8 cellular contexts compared by ENCODE assay signal in the genomic region with DNA sequence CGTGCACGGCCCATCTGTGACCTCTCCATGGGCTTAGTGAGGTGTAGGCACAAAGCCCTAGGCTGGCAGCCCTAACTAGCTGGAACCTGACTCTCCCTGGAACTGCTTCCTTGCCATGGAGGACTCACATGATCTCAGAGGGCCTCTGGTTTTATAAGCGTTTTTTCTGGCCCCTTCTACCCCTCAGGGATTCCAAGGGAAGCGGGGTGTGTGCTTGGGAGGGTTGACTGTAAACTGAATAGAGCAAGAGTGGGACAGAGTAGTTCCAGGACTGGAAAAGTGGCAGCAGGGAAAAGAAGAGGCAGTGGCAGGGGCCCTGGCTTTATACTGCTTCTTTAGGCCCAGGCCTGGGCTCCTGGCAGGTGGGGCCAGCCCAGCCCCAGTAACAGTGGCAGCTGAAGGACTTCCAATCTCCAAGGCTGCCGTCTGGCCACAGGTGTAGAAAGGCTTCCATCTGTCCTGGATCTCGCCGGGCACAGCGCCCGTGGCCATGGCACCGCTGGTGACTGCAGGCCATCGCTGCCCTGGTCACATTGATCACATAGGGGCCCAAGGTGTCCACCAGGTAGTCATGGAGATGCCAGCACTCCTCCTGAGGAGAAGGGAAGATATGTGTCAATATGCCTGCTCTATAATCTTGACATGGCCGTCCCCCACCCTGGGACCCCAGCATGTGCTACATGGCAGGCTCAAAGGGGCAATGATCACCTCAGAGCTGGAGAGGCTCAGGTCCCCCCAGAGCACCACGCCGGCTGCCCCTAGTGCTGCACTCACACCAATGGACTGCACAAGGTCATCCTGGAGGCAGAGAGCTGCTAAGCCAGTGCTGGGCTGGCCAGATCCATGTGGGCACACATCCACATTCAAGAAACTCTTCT. TPM values are rescaled to one million over a fixed set of nuclear protein-coding genes. Genes with fewer than 3 reads are reported as not detected.
DNase-seq lines count a peak whose midpoint lies in the region; ATAC-seq, FAIRE-seq and TF ChIP-seq lines count a peak whose summit lies in the region.

No MANE protein-coding gene starts in this region.

- peak overlapping the region; percentile 95 for H3K9ac ChIP-seq in astrocyte (ENCODE audit: low read length)
- H3K9ac ChIP-seq in HepG2 (ENCODE audit: insufficient read depth, low read depth, low read length), result peak overlapping the region; percentile 82

- in situ Hi-C loops in HepG2 (cut with HindIII; ENCODE audit: extremely low pct_ligation_motif_present, low pct_unique_long_range_greater_than_20kb), result no loop called here

- H2AFZ ChIP-seq in astrocyte (ENCODE audit: low read depth, low read length) (peak overlapping the region; percentile 58), HepG2 (ENCODE audit: low read length) (no peak overlapping the region)

- no peak for TF ChIP-seq RAD21 in HepG2 (CRISPR knock-in tag; IDR thresholded peaks at IDR 0.05)

- peak overlapping the region; percentile 94 for H3K4me3 Mint-ChIP-seq in activated CD4-positive, alpha-beta T cell treated with anti-CD3 and anti-CD28 coated beads, Interleukin-2, amount 10 ng/mL, durations not matched to agents 24 days and 14 days
- peak overlapping the region; percentile 80 for H3K4me3 Mint-ChIP-seq in astrocyte (ENCODE audit: unreplicated experiment)

- TF ChIP-seq POLR2A in HepG2 (IDR thresholded peaks at IDR 0.05; ENCODE audit: insufficient read depth in 1 of 2, low read depth in 2 of 2, low read length in 2 of 2), result no peak

- TSS peak; percentile 97 for BruUV-seq in HepG2 (replicated peaks; lab: Mats Ljungman, UMichigan)

- no peaks in the 10 kb centered on the region for H3K27me3 Mint-ChIP-seq in activated CD4-positive, alpha-beta T cell treated with anti-CD3 and anti-CD28 coated beads, Interleukin-2, amount 10 ng/mL, durations not matched to agents 24 days and 14 days
- H3K27me3 Mint-ChIP-seq in astrocyte (ENCODE audit: low read depth, unreplicated experiment), result no peaks in the 10 kb centered on the region

- H3K79me2 ChIP-seq in astrocyte (ENCODE audit: insufficient read depth, low read length) (peaks cover 39% of the 10 kb centered on the region), HepG2 (ENCODE audit: insufficient read depth, low read length) (peaks cover 15% of the 10 kb centered on the region)

- H3K4me2 ChIP-seq in astrocyte (ENCODE audit: low read length) (peak overlapping the region; percentile 99), HepG2 (ENCODE audit: low read depth, low read length) (peak overlapping the region; percentile 98)

- DNase-seq in activated CD4-positive, alpha-beta T cell treated with anti-CD3 and anti-CD28 coated beads, Interleukin-2, amount 10 ng/mL, durations not matched to agents 24 days and 14 days, result no peak
- no peak for DNase-seq in activated CD4-positive, alpha-beta T cell treated with anti-CD3 and anti-CD28 coated beads for 1 hour
- DNase-seq in astrocyte (ENCODE audit: low read depth) (no peak), HepG2 (ENCODE audit: low spot score) (no peak), thoracic aorta (ENCODE audit: low spot score) (no peak), retina (no peak), dermis blood vessel endothelial cell (no peak)

- TF ChIP-seq CTCF in astrocyte (IDR thresholded peaks at IDR 0.05; ENCODE audit: insufficient read depth, low read depth, low read length) (no peak), HepG2 (CRISPR knock-in tag; IDR thresholded peaks at IDR 0.05) (no peak), thoracic aorta (IDR thresholded peaks at IDR 0.05) (no peak)

- H3K27ac ChIP-seq in astrocyte (ENCODE audit: low read depth, low read length) (no peak overlapping the region), HepG2 (ENCODE audit: extremely low read length, insufficient read depth, low read length) (peak overlapping the region; percentile 72), thoracic aorta (peak overlapping the region; percentile 88 to 91)

- FAIRE-seq in astrocyte (lab: Jason Lieb, UNC) (no peak), HepG2 (lab: Jason Lieb, UNC) (no peak)

- WGBS in HepG2 (ENCODE audit: low lambda C conversion rate), result 49% methylated on average over 4 of the region's 14 CpGs

- peak overlapping the region; percentile 96 for H3K27ac Mint-ChIP-seq in activated CD4-positive, alpha-beta T cell treated with anti-CD3 and anti-CD28 coated beads, Interleukin-2, amount 10 ng/mL, durations not matched to agents 24 days and 14 days
- peak overlapping the region; percentile 89 for H3K27ac Mint-ChIP-seq in astrocyte (ENCODE audit: unreplicated experiment)

- H4K20me1 ChIP-seq in astrocyte (ENCODE audit: insufficient read depth, low read length), result peaks cover 7% of the 10 kb centered on the region
- H4K20me1 ChIP-seq in HepG2 (ENCODE audit: insufficient read depth, low read length), result no peaks in the 10 kb centered on the region

- peaks cover 29% of the 10 kb centered on the region for H3K36me3 Mint-ChIP-seq in activated CD4-positive, alpha-beta T cell treated with anti-CD3 and anti-CD28 coated beads, Interleukin-2, amount 10 ng/mL, durations not matched to agents 24 days and 14 days (ENCODE audit: low read depth)
- H3K36me3 Mint-ChIP-seq in astrocyte (ENCODE audit: low read depth, unreplicated experiment), result no peaks in the 10 kb centered on the region

- H3K4me1 ChIP-seq in astrocyte (ENCODE audit: insufficient read depth, low read length), result peaks cover 16% of the 10 kb centered on the region
- peaks cover 41% of the 10 kb centered on the region for H3K4me1 ChIP-seq in HepG2 (ENCODE audit: insufficient read depth, low read length)
- peaks cover 10 to 28% of the 10 kb centered on the region in 2 donors for H3K4me1 ChIP-seq in thoracic aorta (ENCODE audit: control insufficient read depth in 1 of 2, low read depth in 2 of 2)

- H3K4me3 ChIP-seq in astrocyte (ENCODE audit: insufficient read depth, low read depth, low read length), result peak overlapping the region; percentile 9
- peak overlapping the region; percentile 46 to 85 (median 54) for H3K4me3 ChIP-seq in HepG2 (replicated peaks in 1 of 3; ENCODE audit: insufficient read depth in 1 of 3, low read depth in 2 of 3, low read length in 3 of 3)
- H3K4me3 ChIP-seq in thoracic aorta, result peak overlapping the region; percentile 92

- peaks cover 15% of the 10 kb centered on the region for H3K4me1 Mint-ChIP-seq in activated CD4-positive, alpha-beta T cell treated with anti-CD3 and anti-CD28 coated beads, Interleukin-2, amount 10 ng/mL, durations not matched to agents 24 days and 14 days
- peaks cover 10% of the 10 kb centered on the region for H3K4me1 Mint-ChIP-seq in astrocyte (ENCODE audit: low read depth, unreplicated experiment)

- H3K27me3 ChIP-seq in astrocyte (ENCODE audit: insufficient read depth, low read length) (no peaks in the 10 kb centered on the region), HepG2 (ENCODE audit: control insufficient read depth in 1 of 2, insufficient read depth in 2 of 2, low read length in 2 of 2) (no peaks in the 10 kb centered on the region), thoracic aorta (replicated peaks; ENCODE audit: insufficient read depth) (no peaks in the 10 kb centered on the region)

- H3K36me3 ChIP-seq in astrocyte (ENCODE audit: insufficient read depth, low read length) (peaks cover 13% of the 10 kb centered on the region), HepG2 (replicated peaks in 1 of 2; ENCODE audit: control insufficient read depth in 1 of 2, insufficient read depth in 2 of 2, low read length in 2 of 2) (peaks cover 20 to 26% of the 10 kb centered on the region in 2 experiments), thoracic aorta (peaks cover 15% of the 10 kb centered on the region)

- H3K9me3 Mint-ChIP-seq in activated CD4-positive, alpha-beta T cell treated with anti-CD3 and anti-CD28 coated beads, Interleukin-2, amount 10 ng/mL, durations not matched to agents 24 days and 14 days, result no peaks in the 10 kb centered on the region
- no peaks in the 10 kb centered on the region for H3K9me3 Mint-ChIP-seq in astrocyte (ENCODE audit: unreplicated experiment)

- H3K9me3 ChIP-seq in astrocyte (ENCODE audit: insufficient read depth, low read depth, low read length), result no peaks in the 10 kb centered on the region
- no peaks in the 10 kb centered on the region for H3K9me3 ChIP-seq in HepG2 (ENCODE audit: low read length)
- no peaks in the 10 kb centered on the region for H3K9me3 ChIP-seq in thoracic aorta

- TF ChIP-seq EP300 in HepG2 (IDR thresholded peaks at IDR 0.05; ENCODE audit: low read depth in 2 of 2, low read length in 2 of 2) (no peak), HepG2 (CRISPR knock-in tag; IDR thresholded peaks at IDR 0.05; ENCODE audit: borderline replicate concordance) (no peak)

- POLR2A ChIA-PET in HepG2 (lab: Yijun Ruan, JAX), result interaction anchor here (1.0 to 3.4 kb wide), 16 partner anchors 9 to 98 kb away, joined by 3 to 36 read pairs (median 8); a partner anchor contains a TSS

- CTCF ChIA-PET in HepG2 (lab: Yijun Ruan, JAX; ENCODE audit: low intra/inter-chr PET ratio, low total read pairs), result interaction anchor here (1.9 kb wide), 1 partner anchor 31 kb away, joined by 4 read pairs; no protein-coding TSS in a partner anchor

- intact Hi-C loops in activated CD4-positive, alpha-beta T cell treated with anti-CD3 and anti-CD28 coated beads, Interleukin-2, amount 10 ng/mL, durations not matched to agents 24 days and 14 days (cut with micrococcal nuclease), result loop anchor here (1.0 to 10.0 kb wide), 4 partner anchors 35 to 618 kb away; a partner anchor contains a TSS
- intact Hi-C loops in HepG2 (cut with micrococcal nuclease; ENCODE audit: unreplicated experiment), result no loop called here

- ATAC-seq in HepG2 (peak; percentile 2; the same call in 2 of the 3 replicates), thoracic aorta (ENCODE audit: insufficient number of reproducible peaks, low FRiP score, low read depth) (peak; percentile 27), HG03469 (IDR thresholded peaks at IDR 0.05; ENCODE audit: unreplicated experiment) (no peak)

RNA-seq across cellular contexts. Expression of a gene that starts 0.9 kb away (rescaled TPM):
- total RNA-seq in activated CD4-positive, alpha-beta T cell treated with anti-CD3 and anti-CD28 coated beads, Interleukin-2, amount 10 ng/mL, durations not matched to agents 24 days and 14 days, result 231 and 233 TPM in 2 replicates
- total RNA-seq in astrocyte (59.2 and 66.8 TPM in 2 replicates), HepG2 (2016; rRNA removed; fragmentation: Illumina TruSeq; extraction: Trizol) (81.4 and 96.1 TPM in 2 replicates), thoracic aorta (100 to 1,000 TPM in 1 of 2 donors, 10 to 100 TPM in 1; 43.3 to 118 TPM), dermis blood vessel endothelial cell (92.2 and 113 TPM in 2 replicates)
- total RNA-seq in HepG2 (2016; cell fraction: cytosol; rRNA removed; fragmentation: Illumina TruSeq; extraction: Trizol; ENCODE audit: low read depth), result 66.4 and 85.9 TPM in 2 replicates
- 79.0 and 101 TPM in 2 replicates for total RNA-seq in HepG2 (2016; cell fraction: insoluble cytoplasmic fraction; rRNA removed; fragmentation: Illumina TruSeq; extraction: Trizol)
- total RNA-seq in HepG2 (2016; cell fraction: membrane; rRNA removed; fragmentation: Illumina TruSeq; extraction: Trizol), result 126 and 147 TPM in 2 replicates
- total RNA-seq in HepG2 (2016; cell fraction: nucleus; rRNA removed; fragmentation: Illumina TruSeq; extraction: Trizol), result 83.9 and 92.3 TPM in 2 replicates
- 32.8 and 43.1 TPM in 2 replicates for polyA plus RNA-seq in HepG2 (2011; rRNA removed)
- polyA plus RNA-seq in HepG2 (2011; cell fraction: cytosol; rRNA removed), result 29.8 and 39.8 TPM in 2 replicates
- 174 and 179 TPM in 2 replicates for polyA plus RNA-seq in HepG2 (2011; cell fraction: nucleus; rRNA removed)
- 38.5 and 48.9 TPM in 2 replicates for polyA plus RNA-seq in HepG2 (2012)
- 54.5 and 72.4 TPM in 2 replicates for polyA plus RNA-seq in HepG2 (2016; cell fraction: cytosol; fragmentation: Illumina TruSeq; extraction: Trizol; ENCODE audit: low read depth)
- polyA plus RNA-seq in HepG2 (2016; cell fraction: insoluble cytoplasmic fraction; fragmentation: Illumina TruSeq; extraction: Trizol; ENCODE audit: low read depth), result 62.4 and 77.5 TPM in 2 replicates
- 89.6 and 91.5 TPM in 2 replicates for polyA plus RNA-seq in HepG2 (2016; cell fraction: membrane; fragmentation: Illumina TruSeq; extraction: Trizol; ENCODE audit: low read depth)
- 124 and 130 TPM in 2 replicates for polyA plus RNA-seq in HepG2 (2016; cell fraction: nucleus; fragmentation: Illumina TruSeq; extraction: Trizol; ENCODE audit: insufficient read depth, low read depth)
- 61.7 and 107 TPM in 2 replicates for polyA minus RNA-seq in HepG2 (2011; rRNA and poly(A)+ RNA removed; ENCODE audit: low replicate concordance)
- polyA minus RNA-seq in HepG2 (2011; cell fraction: cytosol; rRNA and poly(A)+ RNA removed), result 15.9 and 21.4 TPM in 2 replicates
- 46.6 and 52.5 TPM in 2 replicates for polyA minus RNA-seq in HepG2 (2011; cell fraction: nucleus; rRNA and poly(A)+ RNA removed)

RNA-seq across cellular contexts. Expression of a gene that starts 6.0 kb away (rescaled TPM):
- 7.1 and 7.3 TPM in 2 replicates for total RNA-seq in activated CD4-positive, alpha-beta T cell treated with anti-CD3 and anti-CD28 coated beads, Interleukin-2, amount 10 ng/mL, durations not matched to agents 24 days and 14 days
- 6.3 and 6.9 TPM in 2 replicates for total RNA-seq in astrocyte
- total RNA-seq in HepG2 (2016; rRNA removed; fragmentation: Illumina TruSeq; extraction: Trizol), result 5.5 and 5.9 TPM in 2 replicates
- 3.1 and 4.0 TPM in 2 replicates for total RNA-seq in HepG2 (2016; cell fraction: cytosol; rRNA removed; fragmentation: Illumina TruSeq; extraction: Trizol; ENCODE audit: low read depth)
- 4.8 and 6.5 TPM in 2 replicates for total RNA-seq in HepG2 (2016; cell fraction: insoluble cytoplasmic fraction; rRNA removed; fragmentation: Illumina TruSeq; extraction: Trizol)
- total RNA-seq in HepG2 (2016; cell fraction: membrane; rRNA removed; fragmentation: Illumina TruSeq; extraction: Trizol), result 4.7 and 5.3 TPM in 2 replicates
- 4.6 and 5.5 TPM in 2 replicates for total RNA-seq in HepG2 (2016; cell fraction: nucleus; rRNA removed; fragmentation: Illumina TruSeq; extraction: Trizol)
- polyA plus RNA-seq in HepG2 (2011; rRNA removed), result 10.4 and 12.9 TPM in 2 replicates
- polyA plus RNA-seq in HepG2 (2011; cell fraction: cytosol; rRNA removed), result 10.7 and 17.4 TPM in 2 replicates
- 24.5 and 24.6 TPM in 2 replicates for polyA plus RNA-seq in HepG2 (2011; cell fraction: nucleus; rRNA removed)
- 2.2 and 2.5 TPM in 2 replicates for polyA plus RNA-seq in HepG2 (2012)
- polyA plus RNA-seq in HepG2 (2016; cell fraction: cytosol; fragmentation: Illumina TruSeq; extraction: Trizol; ENCODE audit: low read depth), result 2.8 and 4.1 TPM in 2 replicates
- polyA plus RNA-seq in HepG2 (2016; cell fraction: insoluble cytoplasmic fraction; fragmentation: Illumina TruSeq; extraction: Trizol; ENCODE audit: low read depth), result 6.1 and 9.3 TPM in 2 replicates
- 6.6 and 7.3 TPM in 2 replicates for polyA plus RNA-seq in HepG2 (2016; cell fraction: membrane; fragmentation: Illumina TruSeq; extraction: Trizol; ENCODE audit: low read depth)
- 9.7 and 11.4 TPM in 2 replicates for polyA plus RNA-seq in HepG2 (2016; cell fraction: nucleus; fragmentation: Illumina TruSeq; extraction: Trizol; ENCODE audit: insufficient read depth, low read depth)
- polyA minus RNA-seq in HepG2 (2011; rRNA and poly(A)+ RNA removed; ENCODE audit: low replicate concordance), result 24.0 and 60.6 TPM in 2 replicates
- 5.2 and 5.5 TPM in 2 replicates for polyA minus RNA-seq in HepG2 (2011; cell fraction: cytosol; rRNA and poly(A)+ RNA removed)
- polyA minus RNA-seq in HepG2 (2011; cell fraction: nucleus; rRNA and poly(A)+ RNA removed), result 5.8 and 7.0 TPM in 2 replicates
- 1 to 10 TPM in 1 of 2 donors, under 1 TPM in 1; 0.35 to 1.4 TPM for total RNA-seq in thoracic aorta
- 24.0 and 28.1 TPM in 2 replicates for total RNA-seq in dermis blood vessel endothelial cell

RNA-seq across cellular contexts. Expression of a gene that starts 6.0 kb away (rescaled TPM):
- total RNA-seq in activated CD4-positive, alpha-beta T cell treated with anti-CD3 and anti-CD28 coated beads, Interleukin-2, amount 10 ng/mL, durations not matched to agents 24 days and 14 days, result 17.3 and 20.0 TPM in 2 replicates
- total RNA-seq in astrocyte (6.3 and 7.0 TPM in 2 replicates), HepG2 (2016; rRNA removed; fragmentation: Illumina TruSeq; extraction: Trizol) (1.5 and 3.4 TPM in 2 replicates), thoracic aorta (1 to 10 TPM; 8.3 to 8.7 TPM), dermis blood vessel endothelial cell (4.9 and 7.3 TPM in 2 replicates)
- total RNA-seq in HepG2 (2016; cell fraction: cytosol; rRNA removed; fragmentation: Illumina TruSeq; extraction: Trizol; ENCODE audit: low read depth), result 1.2 and 1.4 TPM in 2 replicates
- total RNA-seq in HepG2 (2016; cell fraction: insoluble cytoplasmic fraction; rRNA removed; fragmentation: Illumina TruSeq; extraction: Trizol), result 1.9 and 4.5 TPM in 2 replicates
- 1.7 and 3.0 TPM in 2 replicates for total RNA-seq in HepG2 (2016; cell fraction: membrane; rRNA removed; fragmentation: Illumina TruSeq; extraction: Trizol)
- 6.5 and 6.8 TPM in 2 replicates for total RNA-seq in HepG2 (2016; cell fraction: nucleus; rRNA removed; fragmentation: Illumina TruSeq; extraction: Trizol)
- 8.7 and 13.1 TPM in 2 replicates for polyA plus RNA-seq in HepG2 (2011; rRNA removed)
- 3.4 and 5.0 TPM in 2 replicates for polyA plus RNA-seq in HepG2 (2011; cell fraction: cytosol; rRNA removed)
- polyA plus RNA-seq in HepG2 (2011; cell fraction: nucleus; rRNA removed), result 46.7 and 51.7 TPM in 2 replicates
- 5.2 and 6.1 TPM in 2 replicates for polyA plus RNA-seq in HepG2 (2012)
- 2.4 and 3.7 TPM in 2 replicates for polyA plus RNA-seq in HepG2 (2016; cell fraction: cytosol; fragmentation: Illumina TruSeq; extraction: Trizol; ENCODE audit: low read depth)
- polyA plus RNA-seq in HepG2 (2016; cell fraction: insoluble cytoplasmic fraction; fragmentation: Illumina TruSeq; extraction: Trizol; ENCODE audit: low read depth), result 4.3 and 5.4 TPM in 2 replicates
- polyA plus RNA-seq in HepG2 (2016; cell fraction: membrane; fragmentation: Illumina TruSeq; extraction: Trizol; ENCODE audit: low read depth), result 5.1 and 5.3 TPM in 2 replicates
- 23.1 and 24.6 TPM in 2 replicates for polyA plus RNA-seq in HepG2 (2016; cell fraction: nucleus; fragmentation: Illumina TruSeq; extraction: Trizol; ENCODE audit: insufficient read depth, low read depth)
- polyA minus RNA-seq in HepG2 (2011; rRNA and poly(A)+ RNA removed; ENCODE audit: low replicate concordance), result 20.9 and 56.7 TPM in 2 replicates
- polyA minus RNA-seq in HepG2 (2011; cell fraction: cytosol; rRNA and poly(A)+ RNA removed), result 2.0 and 2.9 TPM in 2 replicates
- polyA minus RNA-seq in HepG2 (2011; cell fraction: nucleus; rRNA and poly(A)+ RNA removed), result 15.7 and 16.0 TPM in 2 replicates

RNA-seq across cellular contexts. Expression of a gene that starts 10.2 kb away (rescaled TPM):
- total RNA-seq in activated CD4-positive, alpha-beta T cell treated with anti-CD3 and anti-CD28 coated beads, Interleukin-2, amount 10 ng/mL, durations not matched to agents 24 days and 14 days, result 0.28 and 0.50 TPM in 2 replicates
- total RNA-seq in astrocyte (0.27 and 0.46 TPM in 2 replicates), HepG2 (2016; rRNA removed; fragmentation: Illumina TruSeq; extraction: Trizol) (50.5 and 76.5 TPM in 2 replicates), thoracic aorta (1 to 10 TPM; 5.8 to 6.1 TPM), dermis blood vessel endothelial cell (11.4 and 30.6 TPM in 2 replicates)
- 15.2 and 15.4 TPM in 2 replicates for total RNA-seq in HepG2 (2016; cell fraction: cytosol; rRNA removed; fragmentation: Illumina TruSeq; extraction: Trizol; ENCODE audit: low read depth)
- 49.7 and 78.4 TPM in 2 replicates for total RNA-seq in HepG2 (2016; cell fraction: insoluble cytoplasmic fraction; rRNA removed; fragmentation: Illumina TruSeq; extraction: Trizol)
- total RNA-seq in HepG2 (2016; cell fraction: membrane; rRNA removed; fragmentation: Illumina TruSeq; extraction: Trizol), result 36.1 and 38.7 TPM in 2 replicates
- total RNA-seq in HepG2 (2016; cell fraction: nucleus; rRNA removed; fragmentation: Illumina TruSeq; extraction: Trizol), result 65.9 and 70.6 TPM in 2 replicates
- 193 and 218 TPM in 2 replicates for polyA plus RNA-seq in HepG2 (2011; rRNA removed)
- 153 and 171 TPM in 2 replicates for polyA plus RNA-seq in HepG2 (2011; cell fraction: cytosol; rRNA removed)
- 132 and 137 TPM in 2 replicates for polyA plus RNA-seq in HepG2 (2011; cell fraction: nucleus; rRNA removed)
- 82.6 and 84.8 TPM in 2 replicates for polyA plus RNA-seq in HepG2 (2012)
- 15.0 TPM in 2 replicates for polyA plus RNA-seq in HepG2 (2016; cell fraction: cytosol; fragmentation: Illumina TruSeq; extraction: Trizol; ENCODE audit: low read depth)
- 57.3 and 58.6 TPM in 2 replicates for polyA plus RNA-seq in HepG2 (2016; cell fraction: insoluble cytoplasmic fraction; fragmentation: Illumina TruSeq; extraction: Trizol; ENCODE audit: low read depth)
- 31.8 and 34.0 TPM in 2 replicates for polyA plus RNA-seq in HepG2 (2016; cell fraction: membrane; fragmentation: Illumina TruSeq; extraction: Trizol; ENCODE audit: low read depth)
- 111 and 117 TPM in 2 replicates for polyA plus RNA-seq in HepG2 (2016; cell fraction: nucleus; fragmentation: Illumina TruSeq; extraction: Trizol; ENCODE audit: insufficient read depth, low read depth)
- 71.5 and 300 TPM in 2 replicates for polyA minus RNA-seq in HepG2 (2011; rRNA and poly(A)+ RNA removed; ENCODE audit: low replicate concordance)
- 89.0 and 90.5 TPM in 2 replicates for polyA minus RNA-seq in HepG2 (2011; cell fraction: cytosol; rRNA and poly(A)+ RNA removed)
- polyA minus RNA-seq in HepG2 (2011; cell fraction: nucleus; rRNA and poly(A)+ RNA removed), result 34.9 and 47.4 TPM in 2 replicates

RNA-seq across cellular contexts. Expression of a gene that starts 14.3 kb away (rescaled TPM):
- total RNA-seq in activated CD4-positive, alpha-beta T cell treated with anti-CD3 and anti-CD28 coated beads, Interleukin-2, amount 10 ng/mL, durations not matched to agents 24 days and 14 days, result not detected in 2 replicates
- total RNA-seq in astrocyte (0.30 TPM in 1 of 2 replicates, not detected in the other), HepG2 (2016; rRNA removed; fragmentation: Illumina TruSeq; extraction: Trizol) (0.07 TPM in 1 of 2 replicates, not detected in the other), thoracic aorta (not detected), dermis blood vessel endothelial cell (not detected in 2 replicates)
- total RNA-seq in HepG2 (2016; cell fraction: cytosol; rRNA removed; fragmentation: Illumina TruSeq; extraction: Trizol; ENCODE audit: low read depth), result not detected in 2 replicates
- 0.06 TPM in 1 of 2 replicates, not detected in the other for total RNA-seq in HepG2 (2016; cell fraction: insoluble cytoplasmic fraction; rRNA removed; fragmentation: Illumina TruSeq; extraction: Trizol)
- total RNA-seq in HepG2 (2016; cell fraction: membrane; rRNA removed; fragmentation: Illumina TruSeq; extraction: Trizol), result not detected in 2 replicates
- total RNA-seq in HepG2 (2016; cell fraction: nucleus; rRNA removed; fragmentation: Illumina TruSeq; extraction: Trizol), result 0.25 TPM in 1 of 2 replicates, not detected in the other
- polyA plus RNA-seq in HepG2 (2011; rRNA removed), result 0.41 and 0.44 TPM in 2 replicates
- polyA plus RNA-seq in HepG2 (2011; cell fraction: cytosol; rRNA removed), result 0.08 and 0.15 TPM in 2 replicates
- 1.3 and 2.1 TPM in 2 replicates for polyA plus RNA-seq in HepG2 (2011; cell fraction: nucleus; rRNA removed)
- 0.17 and 0.37 TPM in 2 replicates for polyA plus RNA-seq in HepG2 (2012)
- polyA plus RNA-seq in HepG2 (2016; cell fraction: cytosol; fragmentation: Illumina TruSeq; extraction: Trizol; ENCODE audit: low read depth), result not detected in 2 replicates
- polyA plus RNA-seq in HepG2 (2016; cell fraction: insoluble cytoplasmic fraction; fragmentation: Illumina TruSeq; extraction: Trizol; ENCODE audit: low read depth), result not detected in 2 replicates
- polyA plus RNA-seq in HepG2 (2016; cell fraction: membrane; fragmentation: Illumina TruSeq; extraction: Trizol; ENCODE audit: low read depth), result not detected in 2 replicates
- 0.42 TPM in 1 of 2 replicates, not detected in the other for polyA plus RNA-seq in HepG2 (2016; cell fraction: nucleus; fragmentation: Illumina TruSeq; extraction: Trizol; ENCODE audit: insufficient read depth, low read depth)
- 0.09 and 0.34 TPM in 2 replicates for polyA minus RNA-seq in HepG2 (2011; rRNA and poly(A)+ RNA removed; ENCODE audit: low replicate concordance)
- polyA minus RNA-seq in HepG2 (2011; cell fraction: cytosol; rRNA and poly(A)+ RNA removed), result not detected in 2 replicates
- 0.90 TPM in 1 of 2 replicates, not detected in the other for polyA minus RNA-seq in HepG2 (2011; cell fraction: nucleus; rRNA and poly(A)+ RNA removed)

Comparison
In these comparisons a context has a peak if more than half of its experiments do, and no peak if none do; other contexts are left out.
1. H3K4me3 ChIP-seq: peak in every context shown above with its lines; median percentile 92 in thoracic aorta; 54 in HepG2; 9 in astrocyte.